In genomic region chr14:20610002-20610765, GRCh38 we compare ENCODE assay signal across 1 cellular context.
TF ChIP-seq lines count a peak whose summit lies in the region.

No MANE protein-coding gene starts in this region.

TF ChIP-seq in K562, 482 proteins besides CTCF, POLR2A, EP300 and RAD21 (continued from another document and continues in another):
- no peak for TF ChIP-seq RERE (CRISPR knock-in tag; IDR thresholded peaks at IDR 0.05; ENCODE audit: borderline replicate concordance)
- TF ChIP-seq REST (CRISPR knock-in tag; IDR thresholded peaks at IDR 0.05; ENCODE audit: low read depth): no peak
- no peak for TF ChIP-seq ZNF12 (CRISPR knock-in tag; IDR thresholded peaks at IDR 0.05)
- TF ChIP-seq GABPA (tag; conservative IDR thresholded peaks at IDR 0.05; ENCODE audit: low read depth): no peak
- TF ChIP-seq ZSCAN29 (IDR thresholded peaks at IDR 0.05): no peak; the same call in 1 of the 2 replicates
- no peak for TF ChIP-seq GTF2F1 (IDR thresholded peaks at IDR 0.05; ENCODE audit: low read depth, low read length)
- no peak for TF ChIP-seq ZNF232 (CRISPR knock-in tag; IDR thresholded peaks at IDR 0.05)
- peak; percentile 49 for TF ChIP-seq ZNF263 (CRISPR knock-in tag; IDR thresholded peaks at IDR 0.05; ENCODE audit: borderline replicate concordance)
- TF ChIP-seq CBX1 (IDR thresholded peaks at IDR 0.05; ENCODE audit: low read depth): no peak
- no peak for TF ChIP-seq YBX1 (IDR thresholded peaks at IDR 0.05)
- no peak for TF ChIP-seq ZZZ3 (IDR thresholded peaks at IDR 0.05)
- TF ChIP-seq HMG20A (CRISPR knock-in tag; conservative IDR thresholded peaks at IDR 0.05): no peak
- no peak for TF ChIP-seq FOXJ3 (CRISPR knock-in tag; IDR thresholded peaks at IDR 0.05)
- no peak for TF ChIP-seq ZNF586 (CRISPR knock-in tag; conservative IDR thresholded peaks at IDR 0.05)
- no peak for TF ChIP-seq CTCFL (IDR thresholded peaks at IDR 0.05; ENCODE audit: borderline replicate concordance, insufficient read depth, low read depth, low read length, poor library complexity, severe bottlenecking)
- 0 out of 2 replicates have a peak, but pooled peaks have one; percentile 40 for TF ChIP-seq ZNF24 (IDR thresholded peaks at IDR 0.05)
- no peak for TF ChIP-seq PPARD (CRISPR knock-in tag; IDR thresholded peaks at IDR 0.05)
- 0 out of 2 replicates have a peak, but pooled peaks have one; percentile 13 for TF ChIP-seq TOE1 (IDR thresholded peaks at IDR 0.05; ENCODE audit: borderline replicate concordance)
- no peak for TF ChIP-seq TOE1 (CRISPR knock-in tag; IDR thresholded peaks at IDR 0.05; ENCODE audit: borderline replicate concordance, low read depth)
- TF ChIP-seq ELF4 (CRISPR knock-in tag; IDR thresholded peaks at IDR 0.05): 0 out of 2 replicates have a peak, but pooled peaks have one; percentile 29
- peak; percentile 96 for TF ChIP-seq BRD9 (IDR thresholded peaks at IDR 0.05; ENCODE audit: low read depth, partially characterized antibody)
- no peak for TF ChIP-seq ZBTB12 (CRISPR knock-in tag; IDR thresholded peaks at IDR 0.05)
- peak; percentile 21 for TF ChIP-seq BCOR (IDR thresholded peaks at IDR 0.05)
- TF ChIP-seq RBM17 (IDR thresholded peaks at IDR 0.05; ENCODE audit: borderline replicate concordance, low read depth, low read length): no peak
- 0 out of 2 replicates have a peak, but pooled peaks have one; percentile 31 for TF ChIP-seq DPF2 (IDR thresholded peaks at IDR 0.05)
- peak; percentile 89 for TF ChIP-seq ETS1 (conservative IDR thresholded peaks at IDR 0.05; ENCODE audit: control insufficient read depth, low read depth, low read length)
- TF ChIP-seq NCOA6 (IDR thresholded peaks at IDR 0.05): no peak
- no peak for TF ChIP-seq ZNF277 (CRISPR knock-in tag; IDR thresholded peaks at IDR 0.05; ENCODE audit: borderline replicate concordance)
- TF ChIP-seq THRB (CRISPR knock-in tag; conservative IDR thresholded peaks at IDR 0.05): peak; percentile 70; the same call in 1 of the 2 replicates
- TF ChIP-seq ZFX (CRISPR knock-in tag; IDR thresholded peaks at IDR 0.05): no peak
- TF ChIP-seq ZNF592 (IDR thresholded peaks at IDR 0.05): peak; percentile 49
- no peak for TF ChIP-seq SRF (CRISPR knock-in tag; IDR thresholded peaks at IDR 0.05)
- no peak for TF ChIP-seq HNRNPK (IDR thresholded peaks at IDR 0.05; ENCODE audit: low read depth, low read length, poor library complexity, severe bottlenecking)
- TF ChIP-seq SRSF1 (IDR thresholded peaks at IDR 0.05; ENCODE audit: low read depth, low read length): no peak
- TF ChIP-seq ZNF274 (IDR thresholded peaks at IDR 0.05; ENCODE audit: borderline replicate concordance, low read depth, low read length): 0 out of 2 replicates have a peak, but pooled peaks have one; percentile 52
- TF ChIP-seq RB1 (IDR thresholded peaks at IDR 0.05; ENCODE audit: low read depth): no peak
- TF ChIP-seq U2AF1 (optimal IDR thresholded peaks at IDR 0.05; ENCODE audit: low read depth, low read length): no peak
- TF ChIP-seq CSDE1 (IDR thresholded peaks at IDR 0.05): peak in 1 of 2 experiments; percentile 64; a peak in 1 of 4 replicates
- no peak for TF ChIP-seq NRF1 (conservative IDR thresholded peaks at IDR 0.05 in 1 of 2, IDR thresholded peaks at IDR 0.05 in 1 of 2)
- 0 out of 2 replicates have a peak, but pooled peaks have one; percentile 31 for TF ChIP-seq ZKSCAN8 (CRISPR knock-in tag; IDR thresholded peaks at IDR 0.05)
- no peak for TF ChIP-seq SIX5 (IDR thresholded peaks at IDR 0.05; ENCODE audit: borderline replicate concordance in 1 of 2, insufficient read depth in 1 of 2, low read depth in 1 of 2, low read length in 2 of 2)
- TF ChIP-seq TEAD4 (IDR thresholded peaks at IDR 0.05; ENCODE audit: low read length): peak; percentile 73
- TF ChIP-seq TEAD4 (CRISPR knock-in tag; IDR thresholded peaks at IDR 0.05; ENCODE audit: borderline replicate concordance): no peak
- peak; percentile 55; the same call in 1 of the 2 replicates for TF ChIP-seq RNF2 (IDR thresholded peaks at IDR 0.05)
- TF ChIP-seq SMAD1 (IDR thresholded peaks at IDR 0.05; ENCODE audit: low read depth, low read length, partially characterized antibody): no peak
